9 cellular contexts compared by ENCODE assay signal in genomic region chr17:18191071-18191667, GRCh38. TPM values are rescaled to one million over a fixed set of nuclear protein-coding genes. Genes with fewer than 3 reads are reported as not detected.
DNase-seq lines count a peak whose midpoint lies in the region; ATAC-seq, FAIRE-seq and TF ChIP-seq lines count a peak whose summit lies in the region.
"Had no signal": no experiment of that assay in that cellular context is flagged by ENCODE, and none has a peak within 500 bp of the region (broad histone marks: within the 10 kb centered on the region; RNA-seq: fewer than 3 reads in every experiment).

No MANE protein-coding gene starts in this region.

- H3K4me3 ChIP-seq in heart left ventricle (peak overlapping the region in 3 of 12 donors; percentile 9 to 16 (median 15)), pancreas (no peak overlapping the region)

- H3K27me3 ChIP-seq in heart left ventricle (no peaks in the 10 kb centered on the region), pancreas (no peaks in the 10 kb centered on the region)

- H3K4me1 ChIP-seq in heart left ventricle (peaks cover 24 to 97% (median 75%) of the 10 kb centered on the region in 12 donors), pancreas (peaks cover 36 to 58% (median 43%) of the 10 kb centered on the region in 3 donors)

- no peak overlapping the region for H3K4me3 Mint-ChIP-seq in activated B cell treated with CpG ODN at 0.5 μM for 24 hours

- in situ Hi-C loops in G401 (cut with HindIII; ENCODE audit: low sequenced_read_pairs) = no loop called here

- POLR2A ChIA-PET in activated B cell treated with CpG ODN at 0.5 μM for 24 hours (lab: Charles Lee) = interaction anchor here (0.6 to 3.9 kb wide), 3 partner anchors 7 to 21 kb away, joined by 3 to 29 read pairs (median 11); partner anchors contain the start of gene ALKBH5

- DNase-seq in activated B cell treated with CpG ODN at 0.5 μM for 24 hours (no peak), heart left ventricle (peak in 4 of 5 donors; percentile 47 to 64 (median 56)), pancreas (peak; percentile 63 to 87 (median 82)), NCI-H1417 treated with DMSO at 0.1 percent for 48 hours (lab: John Stamatoyannopoulos, UW) (no peak), G401 (ENCODE audit: low spot score) (no peak), NAMALWA (ENCODE audit: low spot score) (no peak)
- DNase-seq: stimulated activated CD4-positive, alpha-beta T cell treated with anti-CD3 and anti-CD28 coated beads, Interleukin-2, amount 100 ng/mL, for 48 hours had no signal

- no peak for TF ChIP-seq CTCF in C4-2B (conservative IDR thresholded peaks at IDR 0.05)
- no peak for TF ChIP-seq CTCF in activated B cell treated with CpG ODN at 0.5 μM for 24 hours (IDR thresholded peaks at IDR 0.05)
- TF ChIP-seq CTCF in heart left ventricle (IDR thresholded peaks at IDR 0.05) = no peak
- no peak for TF ChIP-seq CTCF in pancreas (IDR thresholded peaks at IDR 0.05)

- H3K9me3 ChIP-seq in heart left ventricle = no peaks in the 10 kb centered on the region
- H3K9me3 ChIP-seq in pancreas = no peaks in the 10 kb centered on the region

- no peaks in the 10 kb centered on the region for H3K27me3 Mint-ChIP-seq in activated B cell treated with CpG ODN at 0.5 μM for 24 hours

- ATAC-seq in activated B cell treated with CpG ODN at 0.5 μM for 24 hours (ENCODE audit: low read depth) (no peak), heart left ventricle (peak; percentile 1 to 59 (median 16)), pancreas (peak; percentile 76 to 87 (median 80)), HG02938 (IDR thresholded peaks at IDR 0.05; ENCODE audit: unreplicated experiment) (no peak)

- intact Hi-C loops in activated B cell treated with CpG ODN at 0.5 μM for 24 hours (cut with micrococcal nuclease) = no loop called here
- intact Hi-C loops in heart left ventricle (cut with DNase I) = loop anchor here in 3 of 10 donors (5.0 to 10.0 kb wide), 2 partner anchors 46 to 49 kb away; no protein-coding TSS in a partner anchor
- intact Hi-C loops in pancreas (cut with DNase I) = no loop called here

- CTCF ChIA-PET in activated B cell treated with CpG ODN at 0.5 μM for 24 hours (lab: Charles Lee) = no interaction called here

- peak overlapping the region; percentile 92 for H3K27ac ChIP-seq in C4-2B
- H3K27ac ChIP-seq in heart left ventricle = peak overlapping the region; percentile 31 to 75 (median 58)
- H3K27ac ChIP-seq in pancreas = peak overlapping the region; percentile 23 to 70 (median 44)

- WGBS in heart left ventricle, 4 donors = 9 to 22% (median 11%) methylated on average over 5 of the region's 5 CpGs
- WGBS in pancreas, 2 donors = 3 to 10% methylated on average over 5 of the region's 5 CpGs

- H3K4me1 Mint-ChIP-seq in activated B cell treated with CpG ODN at 0.5 μM for 24 hours = peaks cover 55% of the 10 kb centered on the region

- no peaks in the 10 kb centered on the region for H3K9me3 Mint-ChIP-seq in activated B cell treated with CpG ODN at 0.5 μM for 24 hours

- no peak for FAIRE-seq in pancreas (lab: Jason Lieb, UNC)

- peaks cover 56% of the 10 kb centered on the region for H3K36me3 Mint-ChIP-seq in activated B cell treated with CpG ODN at 0.5 μM for 24 hours (ENCODE audit: low read depth)

- peak overlapping the region; percentile 61 for H3K27ac Mint-ChIP-seq in activated B cell treated with CpG ODN at 0.5 μM for 24 hours

- TF ChIP-seq POLR2A in heart left ventricle (IDR thresholded peaks at IDR 0.05) = no peak

- peaks cover 0 to 66% (median 35%) of the 10 kb centered on the region in 9 donors for H3K36me3 ChIP-seq in heart left ventricle
- peaks cover 3 to 13% (median 5%) of the 10 kb centered on the region in 3 donors for H3K36me3 ChIP-seq in pancreas

RNA-seq across cellular contexts. Expression of gene ALKBH5, which starts 7.5 kb away (rescaled TPM):
- total RNA-seq in activated B cell treated with CpG ODN at 0.5 μM for 24 hours (72.8 and 74.6 TPM in 2 replicates), heart left ventricle (100 to 1,000 TPM; 147 to 233 (median 198) TPM), pancreas (10 to 100 TPM; 32.6 to 49.6 (median 43.6) TPM)
- polyA plus RNA-seq in heart left ventricle (100 to 1,000 TPM in 1 of 2 donors, 10 to 100 TPM in 1; 89.2 to 122 TPM), pancreas (10 to 100 TPM; 14.2 to 30.5 TPM)
- total RNA-seq in G401 (2014; rRNA removed; shearing (Covaris generic)) = 85.0 and 116 TPM in 2 replicates

RNA-seq across cellular contexts. Expression of gene LLGL1, which starts 34.3 kb away (rescaled TPM):
- 9.7 and 10.5 TPM in 2 replicates for total RNA-seq in activated B cell treated with CpG ODN at 0.5 μM for 24 hours
- 10 to 100 TPM in 5 of 9 donors, 1 to 10 TPM in 4; 6.8 to 20.7 (median 10.8) TPM for total RNA-seq in heart left ventricle
- 1 to 10 TPM; 5.3 to 8.9 TPM for polyA plus RNA-seq in heart left ventricle
- 1 to 10 TPM; 3.4 to 8.4 (median 4.5) TPM for total RNA-seq in pancreas
- 1 to 10 TPM; 6.3 to 7.3 TPM for polyA plus RNA-seq in pancreas
- total RNA-seq in G401 (2014; rRNA removed; shearing (Covaris generic)) = 67.1 and 74.6 TPM in 2 replicates

Comparison
In these comparisons a context has a peak if more than half of its experiments do, and no peak if none do; other contexts are left out.
1. ATAC-seq: peak in heart left ventricle (4 of 4) and pancreas (4 of 4); none in activated B cell treated with CpG ODN at 0.5 μM for 24 hours (single experiment) and HG02938 (single experiment).
2. DNase-seq: peak in heart left ventricle (4 of 5) and pancreas (6 of 6); none in activated B cell treated with CpG ODN at 0.5 μM for 24 hours (single experiment), NCI-H1417 treated with DMSO at 0.1 percent for 48 hours (single experiment), G401 (single experiment) and NAMALWA (single experiment).
3. Peak in every context shown above with its lines, with median percentiles within 50 percentile points of each other: H3K27ac ChIP-seq.